8 cellular contexts compared by ENCODE assay signal in the genomic region with DNA sequence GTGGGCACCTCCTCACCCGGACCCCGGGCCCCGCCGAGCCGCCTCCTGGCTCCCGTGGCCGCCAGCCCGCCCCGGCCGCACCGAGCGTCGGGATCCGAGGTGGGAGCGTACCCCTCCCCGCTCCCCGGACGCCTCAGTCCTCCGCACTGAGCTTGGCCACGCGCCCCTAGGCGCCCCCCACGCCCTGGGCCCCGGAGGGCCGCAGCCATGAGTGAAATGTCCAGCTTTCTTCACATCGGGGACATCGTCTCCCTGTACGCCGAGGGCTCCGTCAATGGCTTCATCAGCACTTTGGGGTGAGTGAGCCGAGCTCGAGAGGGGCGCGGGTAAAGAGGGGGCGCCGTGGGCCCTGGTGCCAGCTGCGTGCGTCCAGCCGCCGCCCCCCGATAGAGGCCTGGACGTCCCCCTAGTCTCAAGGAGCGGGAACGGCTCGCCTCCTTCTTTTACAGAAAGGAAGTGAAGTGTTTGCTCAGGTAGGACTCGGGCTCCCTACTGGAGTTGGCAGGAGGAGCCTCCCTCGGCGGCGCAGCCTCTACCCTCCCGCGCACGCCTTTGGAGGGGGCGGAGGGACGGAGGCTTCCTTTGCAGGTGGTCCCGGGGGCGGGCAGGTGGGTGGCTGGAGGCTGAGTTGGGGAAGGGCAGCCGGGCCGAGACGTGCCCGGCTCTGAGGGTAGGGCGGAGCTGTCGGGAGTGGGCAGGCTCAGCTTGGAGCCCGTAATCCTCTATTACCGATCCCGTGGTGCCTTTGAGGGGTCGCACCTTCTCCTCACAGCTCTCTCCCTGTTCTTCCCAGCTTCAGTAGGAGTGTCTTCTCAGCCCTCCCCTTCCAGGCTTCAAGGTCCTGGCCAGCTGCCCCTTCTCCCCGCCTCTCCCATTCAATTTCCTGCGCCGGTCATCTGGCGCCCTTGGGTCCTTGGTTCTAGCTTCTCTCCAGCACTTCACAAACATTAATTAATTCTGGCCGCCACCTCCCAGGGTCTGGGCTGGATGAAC. TPM values are rescaled to one million over a fixed set of nuclear protein-coding genes. Genes with fewer than 3 reads are reported as not detected.
DNase-seq lines count a peak whose midpoint lies in the region; ATAC-seq and TF ChIP-seq lines count a peak whose summit lies in the region.

No MANE protein-coding gene starts in this region.

- H3K4me1 ChIP-seq in left ventricle myocardium inferior = peaks cover 55% of the 10 kb centered on the region
- peaks cover 27% of the 10 kb centered on the region for H3K4me1 ChIP-seq in skeletal muscle satellite cell (ENCODE audit: control insufficient read depth, insufficient read depth, low read length)

- H3K4me3 ChIP-seq in left ventricle myocardium inferior (peak overlapping the region; percentile 82), skeletal muscle satellite cell (ENCODE audit: low read length) (peak overlapping the region; percentile 97)

- H3K9ac ChIP-seq in skeletal muscle satellite cell (ENCODE audit: low read depth, low read length) = peak overlapping the region; percentile 85

- no peak for TF ChIP-seq CTCF in left ventricle myocardium inferior (IDR thresholded peaks at IDR 0.05; ENCODE audit: borderline replicate concordance)

- intact Hi-C loops in left ventricle myocardium inferior (cut with micrococcal nuclease) = no loop called here

- H3K27me3 ChIP-seq in left ventricle myocardium inferior (ENCODE audit: low read depth) (peaks cover 13% of the 10 kb centered on the region), skeletal muscle satellite cell (ENCODE audit: control insufficient read depth, insufficient read depth, low read length) (no peaks in the 10 kb centered on the region)

- peak overlapping the region; percentile 94 for H3K4me2 ChIP-seq in skeletal muscle satellite cell (ENCODE audit: low read length)

- H3K27ac ChIP-seq in left ventricle myocardium inferior (replicated peaks) = peak overlapping the region; percentile 97

- DNase-seq in DMS153 treated with DMSO at 0.1 percent for 48 hours (lab: John Stamatoyannopoulos, UW; ENCODE audit: unreplicated experiment) (peak; percentile 15), DMS153 (lab: John Stamatoyannopoulos, UW) (no peak), NCI-H82 treated with DMSO at 0.1 percent for 48 hours (lab: John Stamatoyannopoulos, UW; ENCODE audit: unreplicated experiment) (peak; percentile 23), left ventricle myocardium inferior (peak; percentile 58), MV-4-11 (lab: John Stamatoyannopoulos, UW) (no peak)
- DNase-seq in activated naive CD4-positive, alpha-beta T cell (lab: John Stamatoyannopoulos, UW) = peak in 3 of 4 experiments; percentile 13 to 21 (median 14)

- peak; percentile 18 for ATAC-seq in HG02938 (IDR thresholded peaks at IDR 0.05; ENCODE audit: unreplicated experiment)

- H3K36me3 ChIP-seq in left ventricle myocardium inferior (no peaks in the 10 kb centered on the region), skeletal muscle satellite cell (ENCODE audit: insufficient read depth, low read length) (peaks cover 21% of the 10 kb centered on the region)

- H3K9me3 ChIP-seq in left ventricle myocardium inferior (replicated peaks) (no peaks in the 10 kb centered on the region), skeletal muscle satellite cell (replicated peaks; ENCODE audit: low read length) (no peaks in the 10 kb centered on the region)

RNA-seq across cellular contexts. Expression of gene ITPR3, which starts 0.6 kb away (rescaled TPM):
- 5.6 TPM for total RNA-seq in left ventricle myocardium inferior
- 57.3 and 64.2 TPM in 2 replicates for total RNA-seq in skeletal muscle satellite cell (2012; rRNA removed)

RNA-seq across cellular contexts. Expression of gene BAK1, which starts 41.6 kb away (rescaled TPM):
- 19.7 TPM for total RNA-seq in left ventricle myocardium inferior
- total RNA-seq in skeletal muscle satellite cell (2012; rRNA removed) = 19.0 and 23.8 TPM in 2 replicates

Comparison
In these comparisons a context has a peak if more than half of its experiments do, and no peak if none do; other contexts are left out.
1. DNase-seq: peak in DMS153 treated with DMSO at 0.1 percent for 48 hours (single experiment), NCI-H82 treated with DMSO at 0.1 percent for 48 hours (single experiment), activated naive CD4-positive, alpha-beta T cell (3 of 4) and left ventricle myocardium inferior (single experiment); none in DMS153 (single experiment) and MV-4-11 (single experiment).